Comparison of ENCODE assay signal across 26 cellular contexts in genomic region chr12:13095266-13095995, GRCh38. TPM values are rescaled to one million over a fixed set of nuclear protein-coding genes. Genes with fewer than 3 reads are reported as not detected.
A peak's percentile ranks its signal among the peaks of the same experiment; 100 is the strongest.
DNase-seq lines count a peak whose midpoint lies in the region; ATAC-seq, FAIRE-seq and TF ChIP-seq lines count a peak whose summit lies in the region.
"Had no signal": no experiment of that assay in that cellular context is flagged by ENCODE, and none has a peak within 500 bp of the region (broad histone marks: within the 10 kb centered on the region; RNA-seq: fewer than 3 reads in every experiment).

No MANE protein-coding gene starts in this region.

- DNase-seq in HepG2 (ENCODE audit: low spot score) (no peak), right lobe of liver (no peak), NCI-H69 (lab: John Stamatoyannopoulos, UW) (peak; percentile 9), left kidney (ENCODE audit: low read depth, low spot score) (peak; percentile 43), esophagus muscularis mucosa (ENCODE audit: extremely low spot score) (no peak), pons (ENCODE audit: low spot score) (no peak), KG1 (lab: John Stamatoyannopoulos, UW) (no peak), cerebellum (ENCODE audit: low spot score) (no peak)
- DNase-seq: activated B cell treated with CpG ODN at 0.5 μM for 24 hours; activated CD4-positive, alpha-beta memory T cell treated with anti-CD3 and anti-CD28 coated beads, Interleukin-2, amount 10 ng/mL, durations not matched to agents 7 days and 5 days; activated gamma-delta T cell; activated T-cell treated with anti-CD3 and anti-CD28 coated beads for 4 hours; lower lobe of right lung; NCI-H1048; NCI-H2081; NCI-H748 treated with DMSO at 0.1 percent for 48 hours; stimulated activated CD4-positive, alpha-beta T cell treated with anti-CD3 and anti-CD28 coated beads, Interleukin-2, amount 100 ng/mL, for 24 hours; stimulated activated naive B cell treated with anti-CD40 and anti-IgM and Interleukin-4, amounts not matched to agents 10 μg/mL and 1 μg/mL and 100 μg/mL, for 72 hours; testis had no signal

- no peak overlapping the region for H3K27ac ChIP-seq in HepG2 (ENCODE audit: extremely low read length, insufficient read depth, low read length)
- no peak overlapping the region for H3K27ac ChIP-seq in right lobe of liver
- H3K27ac ChIP-seq in esophagus muscularis mucosa (replicated peaks in 1 of 4), result no peak overlapping the region
- H3K27ac ChIP-seq: C4-2B, hepatocyte, lower lobe of right lung, testis had no signal

- POLR2A ChIA-PET in HepG2 (lab: Yijun Ruan, JAX), result no interaction called here

- intact Hi-C loops in HepG2 (cut with micrococcal nuclease; ENCODE audit: unreplicated experiment) (no loop called here), right lobe of liver (cut with DNase I) (loop anchor here in 1 of 2 donors (5.0 kb wide), 1 partner anchor 112 kb away; no protein-coding TSS in a partner anchor), esophagus muscularis mucosa (cut with DNase I) (loop anchor here (5.0 to 10.0 kb wide), 4 partner anchors 93 to 181 kb away; partner anchors contain the start of genes EMP1 and HEBP1)

- TF ChIP-seq CTCF in HepG2 (CRISPR knock-in tag; IDR thresholded peaks at IDR 0.05) (no peak), right lobe of liver (IDR thresholded peaks at IDR 0.05) (no peak), esophagus muscularis mucosa (IDR thresholded peaks at IDR 0.05) (no peak)

- H3K27me3 ChIP-seq in HepG2 (ENCODE audit: control insufficient read depth in 1 of 2, insufficient read depth in 2 of 2, low read length in 2 of 2), result peaks cover 0 to 57% of the 10 kb centered on the region in 2 experiments; a peak in 4 of 5 replicates
- no peaks in the 10 kb centered on the region for H3K27me3 ChIP-seq in right lobe of liver
- no peaks in the 10 kb centered on the region for H3K27me3 ChIP-seq in esophagus muscularis mucosa
- H3K27me3 ChIP-seq: hepatocyte, testis had no signal

- H3K4me2 ChIP-seq in HepG2 (ENCODE audit: low read depth, low read length), result no peak overlapping the region
- H3K4me2 ChIP-seq: GM23338, hepatocyte had no signal

- no peak for FAIRE-seq in HepG2 (lab: Jason Lieb, UNC)
- FAIRE-seq: bronchial epithelial cell, endothelial cell of umbilical vein, islet of Langerhans, K562 had no signal

- no peak for TF ChIP-seq RAD21 in HepG2 (CRISPR knock-in tag; IDR thresholded peaks at IDR 0.05)

- TF ChIP-seq POLR2A in HepG2 (IDR thresholded peaks at IDR 0.05; ENCODE audit: insufficient read depth in 1 of 2, low read depth in 2 of 2, low read length in 2 of 2) (no peak), right lobe of liver (IDR thresholded peaks at IDR 0.05) (no peak), esophagus muscularis mucosa (IDR thresholded peaks at IDR 0.05; ENCODE audit: low read depth) (no peak)

- H3K79me2 ChIP-seq in HepG2 (ENCODE audit: insufficient read depth, low read length), result no peaks in the 10 kb centered on the region
- H3K79me2 ChIP-seq: hepatocyte had no signal

- H3K36me3 ChIP-seq in HepG2 (replicated peaks in 1 of 2; ENCODE audit: control insufficient read depth in 1 of 2, insufficient read depth in 2 of 2, low read length in 2 of 2), result no peaks in the 10 kb centered on the region
- no peaks in the 10 kb centered on the region for H3K36me3 ChIP-seq in right lobe of liver
- no peaks in the 10 kb centered on the region for H3K36me3 ChIP-seq in esophagus muscularis mucosa
- H3K36me3 ChIP-seq: lower lobe of right lung had no signal

- no TSS peak for BruUV-seq in HepG2 (replicated peaks; lab: Mats Ljungman, UMichigan)

- ATAC-seq in HepG2 (no peak), right lobe of liver (no peak)
- ATAC-seq: GM23338; K562; lower lobe of right lung; stimulated activated naive B cell treated with anti-CD40 and anti-IgM and Interleukin-4, amounts not matched to agents 10 μg/mL and 1 μg/mL and 100 μg/mL, for 72 hours had no signal

- H3K9ac ChIP-seq in HepG2 (ENCODE audit: insufficient read depth, low read depth, low read length), result no peak overlapping the region

- TF ChIP-seq EP300 in HepG2 (IDR thresholded peaks at IDR 0.05; ENCODE audit: low read depth in 2 of 2, low read length in 2 of 2) (no peak), HepG2 (CRISPR knock-in tag; IDR thresholded peaks at IDR 0.05; ENCODE audit: borderline replicate concordance) (no peak), esophagus muscularis mucosa (IDR thresholded peaks at IDR 0.05) (no peak)

- H3K9me3 ChIP-seq in HepG2 (ENCODE audit: low read length) (no peaks in the 10 kb centered on the region), right lobe of liver (no peaks in the 10 kb centered on the region), esophagus muscularis mucosa (no peaks in the 10 kb centered on the region)
- H3K9me3 ChIP-seq: lower lobe of right lung, testis had no signal

- CTCF ChIA-PET in HepG2 (lab: Yijun Ruan, JAX; ENCODE audit: low intra/inter-chr PET ratio, low total read pairs), result no interaction called here

- in situ Hi-C loops in HepG2 (cut with HindIII; ENCODE audit: extremely low pct_ligation_motif_present, low pct_unique_long_range_greater_than_20kb), result loop anchor here (5.0 kb wide), 1 partner anchor 117 kb away; no protein-coding TSS in a partner anchor

- WGBS in HepG2 (ENCODE audit: low lambda C conversion rate), result 44% methylated on average over 8 of the region's 8 CpGs
- WGBS in right lobe of liver (ENCODE audit: insufficient coverage, low coverage, low lambda C conversion rate, missing lambda C conversion rate), result 69% methylated on average over 6 of the region's 8 CpGs
- 93% methylated on average over 8 of the region's 8 CpGs for WGBS in esophagus muscularis mucosa

- H3K4me3 ChIP-seq in HepG2 (replicated peaks in 1 of 3; ENCODE audit: insufficient read depth in 1 of 3, low read depth in 2 of 3, low read length in 3 of 3) (no peak overlapping the region), right lobe of liver (no peak overlapping the region), esophagus muscularis mucosa (no peak overlapping the region)
- H3K4me3 ChIP-seq: GM23338, hepatocyte, K562, lower lobe of right lung, testis had no signal

- no peak overlapping the region for H2AFZ ChIP-seq in HepG2 (ENCODE audit: low read length)
- H2AFZ ChIP-seq: GM23338, hepatocyte had no signal

- H3K4me1 ChIP-seq in HepG2 (ENCODE audit: insufficient read depth, low read length) (peaks cover 22% of the 10 kb centered on the region), right lobe of liver (peaks cover 0 to 8% (median 0%) of the 10 kb centered on the region in 4 donors), esophagus muscularis mucosa (peaks cover 31 to 52% (median 39%) of the 10 kb centered on the region in 4 donors)

- no peaks in the 10 kb centered on the region for H4K20me1 ChIP-seq in HepG2 (ENCODE audit: insufficient read depth, low read length)

RNA-seq across cellular contexts. Expression of gene GSG1, which starts 8.0 kb away (rescaled TPM):
- total RNA-seq in HepG2 (2016; rRNA removed; fragmentation: Illumina TruSeq; extraction: Trizol) (not detected in 2 replicates), right lobe of liver (not detected), esophagus muscularis mucosa (not detected), cerebellum (not detected)
- not detected in 2 replicates for total RNA-seq in HepG2 (2016; cell fraction: cytosol; rRNA removed; fragmentation: Illumina TruSeq; extraction: Trizol; ENCODE audit: low read depth)
- total RNA-seq in HepG2 (2016; cell fraction: insoluble cytoplasmic fraction; rRNA removed; fragmentation: Illumina TruSeq; extraction: Trizol), result not detected in 2 replicates
- total RNA-seq in HepG2 (2016; cell fraction: membrane; rRNA removed; fragmentation: Illumina TruSeq; extraction: Trizol), result not detected in 2 replicates
- total RNA-seq in HepG2 (2016; cell fraction: nucleus; rRNA removed; fragmentation: Illumina TruSeq; extraction: Trizol), result not detected in 2 replicates
- not detected in 2 replicates for polyA plus RNA-seq in HepG2 (2011; rRNA removed)
- polyA plus RNA-seq in HepG2 (2011; cell fraction: cytosol; rRNA removed), result not detected in 2 replicates
- polyA plus RNA-seq in HepG2 (2011; cell fraction: nucleus; rRNA removed), result not detected in 2 replicates
- polyA plus RNA-seq in HepG2 (2012), result not detected in 2 replicates
- not detected in 2 replicates for polyA plus RNA-seq in HepG2 (2016; cell fraction: cytosol; fragmentation: Illumina TruSeq; extraction: Trizol; ENCODE audit: low read depth)
- polyA plus RNA-seq in HepG2 (2016; cell fraction: insoluble cytoplasmic fraction; fragmentation: Illumina TruSeq; extraction: Trizol; ENCODE audit: low read depth), result not detected in 2 replicates
- polyA plus RNA-seq in HepG2 (2016; cell fraction: membrane; fragmentation: Illumina TruSeq; extraction: Trizol; ENCODE audit: low read depth), result not detected in 2 replicates
- not detected in 2 replicates for polyA plus RNA-seq in HepG2 (2016; cell fraction: nucleus; fragmentation: Illumina TruSeq; extraction: Trizol; ENCODE audit: insufficient read depth, low read depth)
- polyA minus RNA-seq in HepG2 (2011; rRNA and poly(A)+ RNA removed; ENCODE audit: low replicate concordance), result 0.26 TPM in 1 of 2 replicates, not detected in the other
- polyA minus RNA-seq in HepG2 (2011; cell fraction: cytosol; rRNA and poly(A)+ RNA removed), result not detected in 2 replicates
- polyA minus RNA-seq in HepG2 (2011; cell fraction: nucleus; rRNA and poly(A)+ RNA removed), result not detected in 2 replicates
- total RNA-seq: activated B cell treated with CpG ODN at 0.5 μM for 24 hours; activated CD4-positive, alpha-beta memory T cell treated with anti-CD3 and anti-CD28 coated beads, Interleukin-2, amount 10 ng/mL, durations not matched to agents 7 days and 5 days; bronchial epithelial cell; endothelial cell of umbilical vein; hepatocyte; K562; lower lobe of right lung had no signal
- polyA plus RNA-seq: endothelial cell of umbilical vein, K562 had no signal

RNA-seq across cellular contexts. Expression of gene FAM234B, which starts 51.2 kb away (rescaled TPM):
- 4.2 and 7.8 TPM in 2 replicates for total RNA-seq in HepG2 (2016; rRNA removed; fragmentation: Illumina TruSeq; extraction: Trizol)
- total RNA-seq in HepG2 (2016; cell fraction: cytosol; rRNA removed; fragmentation: Illumina TruSeq; extraction: Trizol; ENCODE audit: low read depth), result 0.81 and 1.1 TPM in 2 replicates
- total RNA-seq in HepG2 (2016; cell fraction: insoluble cytoplasmic fraction; rRNA removed; fragmentation: Illumina TruSeq; extraction: Trizol), result 4.7 and 7.7 TPM in 2 replicates
- total RNA-seq in HepG2 (2016; cell fraction: membrane; rRNA removed; fragmentation: Illumina TruSeq; extraction: Trizol), result 2.1 and 2.3 TPM in 2 replicates
- 7.5 and 9.0 TPM in 2 replicates for total RNA-seq in HepG2 (2016; cell fraction: nucleus; rRNA removed; fragmentation: Illumina TruSeq; extraction: Trizol)
- 10.3 and 13.8 TPM in 2 replicates for polyA plus RNA-seq in HepG2 (2011; rRNA removed)
- polyA plus RNA-seq in HepG2 (2011; cell fraction: cytosol; rRNA removed), result 8.2 and 8.5 TPM in 2 replicates
- polyA plus RNA-seq in HepG2 (2011; cell fraction: nucleus; rRNA removed), result 5.0 and 5.6 TPM in 2 replicates
- polyA plus RNA-seq in HepG2 (2012), result 6.4 and 6.6 TPM in 2 replicates
- 0.17 and 0.25 TPM in 2 replicates for polyA plus RNA-seq in HepG2 (2016; cell fraction: cytosol; fragmentation: Illumina TruSeq; extraction: Trizol; ENCODE audit: low read depth)
- polyA plus RNA-seq in HepG2 (2016; cell fraction: insoluble cytoplasmic fraction; fragmentation: Illumina TruSeq; extraction: Trizol; ENCODE audit: low read depth), result 1.9 and 2.1 TPM in 2 replicates
- polyA plus RNA-seq in HepG2 (2016; cell fraction: membrane; fragmentation: Illumina TruSeq; extraction: Trizol; ENCODE audit: low read depth), result 0.42 and 0.52 TPM in 2 replicates
- 5.1 and 6.7 TPM in 2 replicates for polyA plus RNA-seq in HepG2 (2016; cell fraction: nucleus; fragmentation: Illumina TruSeq; extraction: Trizol; ENCODE audit: insufficient read depth, low read depth)
- 17.2 and 40.0 TPM in 2 replicates for polyA minus RNA-seq in HepG2 (2011; rRNA and poly(A)+ RNA removed; ENCODE audit: low replicate concordance)
- polyA minus RNA-seq in HepG2 (2011; cell fraction: cytosol; rRNA and poly(A)+ RNA removed), result 14.2 and 15.6 TPM in 2 replicates
- polyA minus RNA-seq in HepG2 (2011; cell fraction: nucleus; rRNA and poly(A)+ RNA removed), result 15.6 and 20.3 TPM in 2 replicates
- 1 to 10 TPM; 2.9 to 4.8 (median 3.2) TPM for total RNA-seq in right lobe of liver
- 1 to 10 TPM; 1.2 to 6.7 (median 5.0) TPM for total RNA-seq in esophagus muscularis mucosa
- total RNA-seq in cerebellum, result 24.8 TPM

Comparison
In these comparisons a context has a peak if more than half of its experiments do, and no peak if none do; other contexts are left out.
1. DNase-seq: peak in NCI-H69 (single experiment) and left kidney (single experiment); none in HepG2 (single experiment), right lobe of liver (0 of 3), esophagus muscularis mucosa (single experiment), pons (single experiment), KG1 (single experiment) and cerebellum (single experiment).